Comparison of ENCODE assay signal across 8 cellular contexts in the genomic region with DNA sequence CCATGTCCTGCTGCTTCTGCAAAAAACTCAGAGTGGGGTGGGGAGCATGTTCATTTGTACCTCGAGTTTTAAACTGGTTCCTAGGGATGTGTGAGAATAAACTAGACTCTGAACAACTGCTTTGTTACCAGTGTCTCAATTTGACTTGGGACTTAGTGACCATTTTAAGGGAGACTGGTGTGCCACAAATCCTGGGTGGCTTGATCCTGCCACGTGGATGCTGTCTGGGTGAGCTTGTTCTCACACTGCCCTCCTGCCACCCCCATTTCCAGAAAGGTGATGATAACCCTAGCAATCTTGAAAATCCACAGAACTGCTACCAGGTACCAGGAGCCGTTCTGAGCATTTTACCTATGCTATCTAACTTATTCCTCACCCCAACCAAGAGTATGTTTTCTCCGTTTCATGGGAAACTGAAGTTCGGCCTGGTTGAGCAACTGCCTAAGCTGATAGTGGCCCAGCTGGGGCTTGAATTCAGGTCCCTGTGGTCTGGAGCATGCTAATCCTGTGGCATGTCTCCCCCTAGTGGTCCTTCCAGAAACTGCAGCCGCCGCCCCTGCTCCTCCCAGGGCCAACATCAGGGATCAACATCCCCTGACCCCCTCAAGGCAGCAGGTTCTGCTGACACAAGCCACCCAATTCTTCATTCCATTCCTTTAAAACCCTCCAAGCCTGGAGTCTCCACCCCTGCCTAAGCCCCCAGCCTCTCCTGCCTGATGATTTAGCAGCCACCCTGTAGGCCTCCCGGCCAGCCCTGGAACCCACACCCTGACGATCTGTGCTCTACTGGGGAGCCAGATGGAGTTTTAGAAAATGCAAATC. TPM values are rescaled to one million over a fixed set of nuclear protein-coding genes. Genes with fewer than 3 reads are reported as not detected.
DNase-seq lines count a peak whose midpoint lies in the region; ATAC-seq, FAIRE-seq and TF ChIP-seq lines count a peak whose summit lies in the region.

No MANE protein-coding gene starts in this region.

- intact Hi-C loops in thyroid gland (cut with DNase I), result no loop called here

- DNase-seq in AG09309 (ENCODE audit: low read depth), result no peak
- peak; percentile 45 for DNase-seq in GM18507 (ENCODE audit: extremely low spot score, insufficient read length, low read depth)
- peak; percentile 39 for DNase-seq in RCC 7860 (ENCODE audit: low spot score)
- DNase-seq in activated T-cell treated with anti-CD3 and anti-CD28 coated beads, Interleukin-2, amount 50 U/mL, for 72 hours, result peak; percentile 81 to 88
- DNase-seq in fibroblast of the conjunctiva (ENCODE audit: low read depth), result peak; percentile 56
- peak in 43 of 56 donors; percentile 6 to 79 (median 31) for DNase-seq in nucleus accumbens (lab: John Stamatoyannopoulos, UW)
- peak; percentile 47 to 52 for DNase-seq in thyroid gland

- no peak overlapping the region for H3K4me3 Mint-ChIP-seq in activated T-cell treated with anti-CD3 and anti-CD28 coated beads, Interleukin-2, amount 50 U/mL, for 72 hours

- no peaks in the 10 kb centered on the region for H3K9me3 Mint-ChIP-seq in activated T-cell treated with anti-CD3 and anti-CD28 coated beads, Interleukin-2, amount 50 U/mL, for 72 hours

- WGBS in thyroid gland, 2 donors, result 42 to 45% methylated on average over 9 of the region's 9 CpGs

- no peak overlapping the region for H3K27ac ChIP-seq in thyroid gland

- H3K9me3 ChIP-seq in thyroid gland, result no peaks in the 10 kb centered on the region

- H3K36me3 Mint-ChIP-seq in activated T-cell treated with anti-CD3 and anti-CD28 coated beads, Interleukin-2, amount 50 U/mL, for 72 hours (ENCODE audit: insufficient read depth in 2 of 2), result no peaks in the 10 kb centered on the region

- H3K36me3 ChIP-seq in thyroid gland, result no peaks in the 10 kb centered on the region

- H3K4me3 ChIP-seq in AG09309 (ENCODE audit: control insufficient read depth, low read depth, low read length) (no peak overlapping the region), thyroid gland (replicated peaks in 1 of 3) (no peak overlapping the region)

- ATAC-seq in HG03175 (IDR thresholded peaks at IDR 0.05; ENCODE audit: unreplicated experiment), result peak; percentile 60
- ATAC-seq in activated T-cell treated with anti-CD3 and anti-CD28 coated beads, Interleukin-2, amount 50 U/mL, for 72 hours (replicated peaks in 1 of 2), result peak; percentile 56 to 64

- no peaks in the 10 kb centered on the region for H3K27me3 ChIP-seq in thyroid gland

- H3K27me3 Mint-ChIP-seq in activated T-cell treated with anti-CD3 and anti-CD28 coated beads, Interleukin-2, amount 50 U/mL, for 72 hours (ENCODE audit: low read depth), result no peaks in the 10 kb centered on the region

- H3K27ac Mint-ChIP-seq in activated T-cell treated with anti-CD3 and anti-CD28 coated beads, Interleukin-2, amount 50 U/mL, for 72 hours, result no peak overlapping the region

- no peak for TF ChIP-seq POLR2A in thyroid gland (IDR thresholded peaks at IDR 0.05)

- peaks cover 60% of the 10 kb centered on the region for H3K4me1 Mint-ChIP-seq in activated T-cell treated with anti-CD3 and anti-CD28 coated beads, Interleukin-2, amount 50 U/mL, for 72 hours (ENCODE audit: low read depth)

- TF ChIP-seq CTCF in AG09309 (IDR thresholded peaks at IDR 0.05; ENCODE audit: control insufficient read depth, insufficient read depth, low read depth, low read length, missing control alignments) (peak; percentile 97), thyroid gland (IDR thresholded peaks at IDR 0.05) (peak; percentile 50 to 97 (median 78))

- FAIRE-seq in GM18507 (lab: Jason Lieb, UNC), result peak; percentile 78
- no peak for FAIRE-seq in RCC 7860 (lab: Jason Lieb, UNC)

- no peaks in the 10 kb centered on the region for H3K4me1 ChIP-seq in thyroid gland

RNA-seq across cellular contexts. Expression of a gene that starts 2.8 kb away (rescaled TPM):
- total RNA-seq in activated T-cell treated with anti-CD3 and anti-CD28 coated beads, Interleukin-2, amount 50 U/mL, for 72 hours, result 1 to 10 TPM; 6.2 to 8.9 TPM
- total RNA-seq in thyroid gland, result not detected

RNA-seq across cellular contexts. Expression of a gene that starts 10.3 kb away (rescaled TPM):
- total RNA-seq in activated T-cell treated with anti-CD3 and anti-CD28 coated beads, Interleukin-2, amount 50 U/mL, for 72 hours, result 10 to 100 TPM; 31.1 to 50.7 TPM
- not detected for total RNA-seq in thyroid gland

RNA-seq across cellular contexts. Expression of a gene that starts 51.8 kb away (rescaled TPM):
- 1 to 10 TPM; 5.9 to 8.2 TPM for total RNA-seq in activated T-cell treated with anti-CD3 and anti-CD28 coated beads, Interleukin-2, amount 50 U/mL, for 72 hours
- 1 to 10 TPM in 3 of 4 donors, under 1 TPM in 1; 0.71 to 6.2 (median 1.2) TPM for total RNA-seq in thyroid gland

Comparison
In these comparisons a context has a peak if more than half of its experiments do, and no peak if none do; other contexts are left out.
1. RNA of a gene that starts 2.8 kb away (total RNA-seq): 6.2 to 8.9 TPM in activated T-cell treated with anti-CD3 and anti-CD28 coated beads, Interleukin-2, amount 50 U/mL, for 72 hours; not detected in thyroid gland; every median in the first group is over 4 times any median in the second.
2. RNA of a gene that starts 10.3 kb away (total RNA-seq): 31.1 to 50.7 TPM in activated T-cell treated with anti-CD3 and anti-CD28 coated beads, Interleukin-2, amount 50 U/mL, for 72 hours; not detected in thyroid gland; every median in the first group is over 10 times any median in the second.